Comparison of ENCODE assay signal across 14 cellular contexts in the genomic region with DNA sequence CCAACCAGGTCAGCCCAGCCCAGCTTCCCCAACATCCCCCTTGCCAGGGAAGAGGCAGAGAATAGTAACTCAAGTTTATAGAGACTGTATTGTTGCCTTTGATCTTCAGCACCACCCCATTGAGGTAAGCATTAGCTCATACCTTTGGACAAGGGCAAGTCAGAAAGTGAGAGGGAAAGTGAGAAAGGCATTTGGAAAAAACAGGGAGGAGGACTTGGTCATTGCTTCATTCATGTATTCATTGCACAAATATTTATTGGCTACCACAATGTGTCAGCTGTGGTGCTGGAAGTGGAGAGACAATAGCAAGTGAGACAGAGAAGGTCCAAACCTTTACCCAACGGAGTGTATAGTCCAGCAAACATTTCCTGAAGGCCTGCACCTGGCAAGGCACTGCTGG.
A peak's percentile ranks its signal among the peaks of the same experiment; 100 is the strongest.
DNase-seq lines count a peak whose midpoint lies in the region; ATAC-seq, FAIRE-seq and TF ChIP-seq lines count a peak whose summit lies in the region.
"Had no signal": no experiment of that assay in that cellular context is flagged by ENCODE, and none has a peak within 500 bp of the region (broad histone marks: within the 10 kb centered on the region; RNA-seq: fewer than 3 reads in every experiment).

No MANE protein-coding gene starts in this region.

- H2BK120ac ChIP-seq in trophoblast cell (ENCODE audit: insufficient read depth, low read length, poor library complexity), result no peak overlapping the region

- no peak overlapping the region for H2BK5ac ChIP-seq in trophoblast cell (ENCODE audit: low read depth, low read length, poor library complexity)

- no peak overlapping the region for H3K4ac ChIP-seq in trophoblast cell (ENCODE audit: low read depth, low read length)

- H2BK12ac ChIP-seq in trophoblast cell (ENCODE audit: low read length), result no peak overlapping the region

- no CpG with 5 or more reads among the region's 1 CpG for WGBS in trophoblast cell (ENCODE audit: extremely low coverage, insufficient coverage, insufficient read length)
- 72 to 88% (median 82%) methylated on average over 1 of the region's 1 CpG for WGBS in adrenal gland, 4 donors

- no peak overlapping the region for H4K91ac ChIP-seq in trophoblast cell (ENCODE audit: low read depth, low read length)

- H3K23ac ChIP-seq in trophoblast cell (ENCODE audit: low read length), result no peak overlapping the region

- no peak overlapping the region for H3K18ac ChIP-seq in trophoblast cell (ENCODE audit: low read length)

- H3K27ac ChIP-seq in trophoblast cell (ENCODE audit: low read depth, low read length) (no peak overlapping the region), adrenal gland (no peak overlapping the region)
- H3K27ac ChIP-seq: coronary artery had no signal

- H3K4me1 ChIP-seq in trophoblast cell (ENCODE audit: control insufficient read depth in 1 of 2, insufficient read depth in 2 of 2, low read length in 2 of 2) (peaks cover 4 to 6% of the 10 kb centered on the region in 2 experiments), adrenal gland (replicated peaks in 1 of 2) (no peaks in the 10 kb centered on the region)

- H2AFZ ChIP-seq in trophoblast cell (ENCODE audit: insufficient read depth, low read length, poor library complexity), result no peak overlapping the region

- FAIRE-seq in RCC 7860 (lab: Jason Lieb, UNC), result peak; percentile 50
- no peak for FAIRE-seq in GM19239 (lab: Jason Lieb, UNC)

- H3K79me2 ChIP-seq in trophoblast cell (ENCODE audit: control insufficient read depth, insufficient read depth, low read length, poor library complexity), result no peaks in the 10 kb centered on the region

- H3K36me3 ChIP-seq in trophoblast cell (ENCODE audit: control insufficient read depth in 1 of 2, insufficient read depth in 2 of 2, low read length in 2 of 2) (peaks cover 0 to 2% of the 10 kb centered on the region in 2 experiments), adrenal gland (replicated peaks in 1 of 2) (no peaks in the 10 kb centered on the region)

- no peak overlapping the region for H3K4me3 ChIP-seq in trophoblast cell (ENCODE audit: low read depth, low read length)
- H3K4me3 ChIP-seq in adrenal gland, result no peak overlapping the region
- H3K4me3 ChIP-seq: coronary artery had no signal

- intact Hi-C loops in adrenal gland (cut with DNase I), result no loop called here

- H3K14ac ChIP-seq in trophoblast cell (ENCODE audit: low read length), result no peak overlapping the region

- DNase-seq in GM04503 (ENCODE audit: low read depth) (peak; percentile 79), RCC 7860 (ENCODE audit: low spot score) (peak; percentile 82), trophoblast cell (peak; percentile 41 to 78), GM19239 (ENCODE audit: insufficient read length, low spot score) (no peak), adrenal gland (no peak), NCI-H128 (lab: John Stamatoyannopoulos, UW; ENCODE audit: unreplicated experiment) (no peak)
- DNase-seq: activated effector memory CD4-positive, alpha-beta T cell treated with Interleukin-2 at 50 U/mL for 16 hours; hippocampal formation; NCI-H1105 treated with DMSO at 0.1 percent for 48 hours; NCI-H748 treated with DMSO at 0.1 percent for 48 hours; stimulated activated CD4-positive, alpha-beta T cell treated with anti-CD3 and anti-CD28 coated beads, Interleukin-4, amount 100 ng/mL, for 1 hour had no signal

- ATAC-seq in esophagus mucosa (peak; percentile 55), HG03159 (IDR thresholded peaks at IDR 0.05; ENCODE audit: unreplicated experiment) (no peak)

- peaks cover 2% of the 10 kb centered on the region for H3K79me1 ChIP-seq in trophoblast cell (ENCODE audit: low read length)

- no peak for TF ChIP-seq POLR2A in adrenal gland (IDR thresholded peaks at IDR 0.05)

- H3K9me3 ChIP-seq in trophoblast cell (ENCODE audit: insufficient read depth, low read depth, low read length) (no peaks in the 10 kb centered on the region), adrenal gland (replicated peaks in 1 of 3) (no peaks in the 10 kb centered on the region)

- no peak overlapping the region for H4K12ac ChIP-seq in trophoblast cell (ENCODE audit: low read depth, low read length)

- no peak overlapping the region for H2AK5ac ChIP-seq in trophoblast cell (ENCODE audit: low read length)

- H3K9ac ChIP-seq in trophoblast cell (ENCODE audit: low read length), result no peak overlapping the region

- no peak overlapping the region for H3K4me2 ChIP-seq in trophoblast cell (ENCODE audit: low read length)

- H4K8ac ChIP-seq in trophoblast cell (ENCODE audit: low read depth, low read length), result no peak overlapping the region

- H3K27me3 ChIP-seq in trophoblast cell (ENCODE audit: insufficient read depth, low read length), result no peaks in the 10 kb centered on the region
- H3K27me3 ChIP-seq in adrenal gland, result no peaks in the 10 kb centered on the region

- no peak for TF ChIP-seq CTCF in adrenal gland (IDR thresholded peaks at IDR 0.05)

Comparison
In these comparisons a context has a peak if more than half of its experiments do, and no peak if none do; other contexts are left out.
1. DNase-seq: peak in GM04503 (single experiment), RCC 7860 (single experiment) and trophoblast cell (2 of 2); none in GM19239 (single experiment), adrenal gland (0 of 7) and NCI-H128 (single experiment).